Comparison of ENCODE assay signal across 8 cellular contexts in genomic region chr16:81885976-81886586, GRCh38.
DNase-seq lines count a peak whose midpoint lies in the region; ATAC-seq, FAIRE-seq and TF ChIP-seq lines count a peak whose summit lies in the region.

No MANE protein-coding gene starts in this region.

- peak; percentile 33 for DNase-seq in CD1c-positive myeloid dendritic cell (ENCODE audit: extremely low spot score)
- DNase-seq in GM12892 (ENCODE audit: insufficient read length): peak; percentile 43
- DNase-seq in NAMALWA (ENCODE audit: low spot score): peak; percentile 65
- peak; percentile 7 for DNase-seq in amniotic epithelial cell (ENCODE audit: low read depth)
- DNase-seq in HepG2 (ENCODE audit: low spot score): peak; percentile 31
- no peak for DNase-seq in H4 (ENCODE audit: low spot score)

- H3K4me1 ChIP-seq in HepG2 (ENCODE audit: insufficient read depth, low read length): peaks cover 34% of the 10 kb centered on the region

- no peak overlapping the region for H3K9ac ChIP-seq in HepG2 (ENCODE audit: insufficient read depth, low read depth, low read length)

- no peak overlapping the region for H3K4me3 ChIP-seq in HepG2 (replicated peaks in 1 of 3; ENCODE audit: insufficient read depth in 1 of 3, low read depth in 2 of 3, low read length in 3 of 3)

- in situ Hi-C loops in HepG2 (cut with HindIII; ENCODE audit: extremely low pct_ligation_motif_present, low pct_unique_long_range_greater_than_20kb): no loop called here

- no peaks in the 10 kb centered on the region for H3K36me3 ChIP-seq in HepG2 (replicated peaks in 1 of 2; ENCODE audit: control insufficient read depth in 1 of 2, insufficient read depth in 2 of 2, low read length in 2 of 2)

- POLR2A ChIA-PET in HepG2 (lab: Yijun Ruan, JAX): no interaction called here

- ATAC-seq in HepG2: peak; percentile 80
- ATAC-seq in GM19455 (IDR thresholded peaks at IDR 0.05; ENCODE audit: unreplicated experiment): no peak
- no peak for ATAC-seq in GM19328 (IDR thresholded peaks at IDR 0.05; ENCODE audit: unreplicated experiment)

- H4K20me1 ChIP-seq in HepG2 (ENCODE audit: insufficient read depth, low read length): no peaks in the 10 kb centered on the region

- TF ChIP-seq EP300 in HepG2 (IDR thresholded peaks at IDR 0.05; ENCODE audit: low read depth in 2 of 2, low read length in 2 of 2) (no peak), HepG2 (CRISPR knock-in tag; IDR thresholded peaks at IDR 0.05; ENCODE audit: borderline replicate concordance) (no peak)

- H3K9me3 ChIP-seq in HepG2 (ENCODE audit: low read length): no peaks in the 10 kb centered on the region

- peaks cover 9 to 17% of the 10 kb centered on the region in 2 experiments; a peak in 2 of 5 replicates for H3K27me3 ChIP-seq in HepG2 (ENCODE audit: control insufficient read depth in 1 of 2, insufficient read depth in 2 of 2, low read length in 2 of 2)

- peak; percentile 33 for FAIRE-seq in GM12892 (lab: Jason Lieb, UNC)
- peak; percentile 80 for FAIRE-seq in HepG2 (lab: Jason Lieb, UNC)

- no peak overlapping the region for H3K4me2 ChIP-seq in HepG2 (ENCODE audit: low read depth, low read length)

- CTCF ChIA-PET in HepG2 (lab: Yijun Ruan, JAX; ENCODE audit: low intra/inter-chr PET ratio, low total read pairs): no interaction called here

- H3K27ac ChIP-seq in HepG2 (ENCODE audit: extremely low read length, insufficient read depth, low read length): no peak overlapping the region

- no peak overlapping the region for H2AFZ ChIP-seq in HepG2 (ENCODE audit: low read length)

- 14% methylated on average over 9 of the region's 9 CpGs for WGBS in HepG2 (ENCODE audit: low lambda C conversion rate)

- no peak for TF ChIP-seq RAD21 in HepG2 (CRISPR knock-in tag; IDR thresholded peaks at IDR 0.05)

- peak; percentile 44; the same call in 1 of the 2 replicates for TF ChIP-seq POLR2A in GM12892 (IDR thresholded peaks at IDR 0.05; ENCODE audit: low read depth, low read length)
- TF ChIP-seq POLR2A in HepG2 (IDR thresholded peaks at IDR 0.05; ENCODE audit: insufficient read depth in 1 of 2, low read depth in 2 of 2, low read length in 2 of 2): no peak

- peak; percentile 68 for TF ChIP-seq CTCF in HepG2 (CRISPR knock-in tag; IDR thresholded peaks at IDR 0.05)

- BruUV-seq in HepG2 (replicated peaks; lab: Mats Ljungman, UMichigan): no TSS peak

- intact Hi-C loops in HepG2 (cut with micrococcal nuclease; ENCODE audit: unreplicated experiment): loop anchor here (5.0 kb wide), 1 partner anchor 519 kb away; no protein-coding TSS in a partner anchor

- H3K79me2 ChIP-seq in HepG2 (ENCODE audit: insufficient read depth, low read length): no peaks in the 10 kb centered on the region

TF ChIP-seq in HepG2, 621 proteins besides CTCF, POLR2A, EP300 and RAD21:
- peak; percentile 70 for TF ChIP-seq XRCC5 (optimal IDR thresholded peaks at IDR 0.05; ENCODE audit: low read length)
- TF ChIP-seq ZNF160 (CRISPR knock-in tag; IDR thresholded peaks at IDR 0.05): no peak
- TF ChIP-seq SMC3 (IDR thresholded peaks at IDR 0.05; ENCODE audit: low read length): peak; percentile 36; the same call in 1 of the 2 replicates
- TF ChIP-seq ZNF646 (CRISPR knock-in tag; IDR thresholded peaks at IDR 0.05): no peak
- peak; percentile 28; the same call in 1 of the 2 replicates for TF ChIP-seq STAG1 (CRISPR knock-in tag; IDR thresholded peaks at IDR 0.05)
- TF ChIP-seq ZFP36 (IDR thresholded peaks at IDR 0.05; ENCODE audit: borderline replicate concordance, low read depth, low read length, partially characterized antibody): peak; percentile 35
- TF ChIP-seq FOXK2 (IDR thresholded peaks at IDR 0.05): no peak
